In genomic region chr1:18351735-18352134, GRCh38 we compare ENCODE assay signal across 1 cellular context.
TF ChIP-seq lines count a peak whose summit lies in the region.

No MANE protein-coding gene starts in this region.

TF ChIP-seq in GM23338, 12 proteins besides CTCF, POLR2A, EP300 and RAD21 (continued from another document):
- no peak for TF ChIP-seq ETS1 (IDR thresholded peaks at IDR 0.05)
- no peak for TF ChIP-seq STAT1 (IDR thresholded peaks at IDR 0.05; ENCODE audit: unreplicated experiment)
- no peak for TF ChIP-seq ZNF462 (CRISPR knock-in tag; IDR thresholded peaks at IDR 0.05)
